8 cellular contexts compared by ENCODE assay signal in the genomic region with DNA sequence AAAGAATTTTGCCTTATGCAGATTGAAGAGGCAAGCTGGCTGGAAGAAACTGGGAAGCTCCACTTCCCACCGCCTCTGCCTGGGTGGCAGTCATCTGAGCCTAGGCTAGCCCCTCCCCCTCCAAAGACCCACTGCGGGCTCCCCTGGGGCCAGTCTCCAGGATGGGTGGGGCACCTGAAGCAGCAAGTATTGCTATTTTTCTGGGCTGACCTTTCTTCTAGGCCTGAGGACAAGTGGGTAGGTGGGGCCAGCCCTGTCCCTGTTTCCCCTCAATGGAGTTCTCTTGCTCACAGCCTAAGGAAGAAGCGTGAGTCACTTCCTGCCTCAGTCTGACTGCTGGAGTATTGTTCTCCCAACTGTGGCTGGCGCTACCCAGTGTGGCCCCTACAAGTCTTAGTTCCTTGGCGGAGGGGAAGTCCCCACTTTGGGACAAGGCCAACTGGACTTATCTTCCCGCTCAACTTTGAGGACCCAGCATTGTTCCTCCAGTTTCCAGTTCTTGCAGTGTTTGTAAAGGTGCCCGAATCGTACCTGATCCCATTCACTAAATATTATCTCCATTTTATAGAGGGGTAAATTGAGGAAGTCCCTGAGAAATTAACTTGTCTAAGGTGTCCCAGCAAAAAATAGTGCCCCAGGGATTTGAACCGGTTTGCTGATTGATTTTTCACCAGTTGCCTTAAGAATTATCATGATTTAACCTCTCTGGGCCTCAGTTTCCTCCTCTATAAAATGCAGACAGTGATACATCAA. TPM values are rescaled to one million over a fixed set of nuclear protein-coding genes. Genes with fewer than 3 reads are reported as not detected.
DNase-seq lines count a peak whose midpoint lies in the region; ATAC-seq and TF ChIP-seq lines count a peak whose summit lies in the region.

No MANE protein-coding gene starts in this region.

- WGBS in heart left ventricle, 4 donors = 37 to 58% (median 45%) methylated on average over 9 of the region's 9 CpGs

- no peaks in the 10 kb centered on the region for H3K9me3 Mint-ChIP-seq in activated naive CD8-positive, alpha-beta T cell treated with anti-CD3 and anti-CD28 coated beads for 36 hours
- no peaks in the 10 kb centered on the region for H3K9me3 Mint-ChIP-seq in progenitor cell of endocrine pancreas (ENCODE audit: low read depth)

- peaks cover 9% of the 10 kb centered on the region for H3K36me3 Mint-ChIP-seq in activated naive CD8-positive, alpha-beta T cell treated with anti-CD3 and anti-CD28 coated beads for 36 hours
- no peaks in the 10 kb centered on the region for H3K36me3 Mint-ChIP-seq in progenitor cell of endocrine pancreas (ENCODE audit: insufficient read depth)

- TF ChIP-seq CTCF in heart left ventricle (IDR thresholded peaks at IDR 0.05) = no peak
- TF ChIP-seq CTCF in progenitor cell of endocrine pancreas (IDR thresholded peaks at IDR 0.05; ENCODE audit: unreplicated experiment) = no peak

- H3K27ac Mint-ChIP-seq in activated naive CD8-positive, alpha-beta T cell treated with anti-CD3 and anti-CD28 coated beads for 36 hours = peak overlapping the region; percentile 86
- peak overlapping the region; percentile 88 for H3K27ac Mint-ChIP-seq in progenitor cell of endocrine pancreas

- intact Hi-C loops in heart left ventricle (cut with DNase I) = loop anchor here in 6 of 10 donors (2.0 to 10.0 kb wide), 7 partner anchors 15 to 162 kb away; a partner anchor contains a TSS

- DNase-seq in HCEC 1CT (peak; percentile 79), NT2/D1 (ENCODE audit: low read depth, low spot score) (peak; percentile 46), heart left ventricle (peak; percentile 83 to 92 (median 87)), progenitor cell of endocrine pancreas (ENCODE audit: low spot score, unreplicated experiment) (no peak), DMS79 treated with DMSO at 0.1 percent for 48 hours (lab: John Stamatoyannopoulos, UW) (no peak)
- DNase-seq in activated naive CD8-positive, alpha-beta T cell treated with anti-CD3 and anti-CD28 coated beads for 36 hours = peak; percentile 56

- H3K27me3 ChIP-seq in NT2/D1 (ENCODE audit: insufficient read depth, insufficient read length) = no peaks in the 10 kb centered on the region
- no peaks in the 10 kb centered on the region for H3K27me3 ChIP-seq in heart left ventricle

- peak overlapping the region; percentile 91 to 100 (median 98) for H3K27ac ChIP-seq in heart left ventricle

- H3K9ac ChIP-seq in NT2/D1 (ENCODE audit: insufficient read length, low read depth) = peak overlapping the region; percentile 76

- H3K4me3 Mint-ChIP-seq in activated naive CD8-positive, alpha-beta T cell treated with anti-CD3 and anti-CD28 coated beads for 36 hours = peak overlapping the region; percentile 81
- H3K4me3 Mint-ChIP-seq in progenitor cell of endocrine pancreas (ENCODE audit: low read depth) = peak overlapping the region; percentile 83

- H3K4me1 ChIP-seq in NT2/D1 (ENCODE audit: insufficient read depth, insufficient read length) (peaks cover 37% of the 10 kb centered on the region), heart left ventricle (peaks cover 16 to 62% (median 46%) of the 10 kb centered on the region in 12 donors)

- H3K4me1 Mint-ChIP-seq in activated naive CD8-positive, alpha-beta T cell treated with anti-CD3 and anti-CD28 coated beads for 36 hours = peaks cover 56% of the 10 kb centered on the region
- peaks cover 69% of the 10 kb centered on the region for H3K4me1 Mint-ChIP-seq in progenitor cell of endocrine pancreas (ENCODE audit: low read depth)

- H3K27me3 Mint-ChIP-seq in activated naive CD8-positive, alpha-beta T cell treated with anti-CD3 and anti-CD28 coated beads for 36 hours = no peaks in the 10 kb centered on the region
- H3K27me3 Mint-ChIP-seq in progenitor cell of endocrine pancreas = peaks cover 7% of the 10 kb centered on the region

- ATAC-seq in heart left ventricle = peak; percentile 80 to 93 (median 86)
- no peak for ATAC-seq in HG02623 (IDR thresholded peaks at IDR 0.05; ENCODE audit: unreplicated experiment)
- no peak for ATAC-seq in HG03039 (IDR thresholded peaks at IDR 0.05; ENCODE audit: unreplicated experiment)

- H3K36me3 ChIP-seq in NT2/D1 (ENCODE audit: insufficient read depth, insufficient read length, low read length) (no peaks in the 10 kb centered on the region), heart left ventricle (no peaks in the 10 kb centered on the region)

- H3K4me3 ChIP-seq in NT2/D1 (ENCODE audit: insufficient read length, low read depth) (no peak overlapping the region), heart left ventricle (peak overlapping the region in 10 of 12 donors; percentile 80 to 96 (median 89))

- no peak for TF ChIP-seq POLR2A in heart left ventricle (IDR thresholded peaks at IDR 0.05)

- H3K9me3 ChIP-seq in NT2/D1 (ENCODE audit: insufficient read depth, low read length) (no peaks in the 10 kb centered on the region), heart left ventricle (no peaks in the 10 kb centered on the region)

RNA-seq across cellular contexts. Expression of a gene that starts 1.4 kb away (rescaled TPM):
- 10 to 100 TPM; 76.9 to 83.7 TPM for total RNA-seq in activated naive CD8-positive, alpha-beta T cell treated with anti-CD3 and anti-CD28 coated beads for 36 hours
- 100 to 1,000 TPM in 2 of 9 donors, 10 to 100 TPM in 7; 38.7 to 122 (median 64.8) TPM for total RNA-seq in heart left ventricle
- 100 to 1,000 TPM in 1 of 2 donors, 10 to 100 TPM in 1; 37.2 to 174 TPM for polyA plus RNA-seq in heart left ventricle
- 64.1 and 64.8 TPM in 2 replicates for total RNA-seq in progenitor cell of endocrine pancreas

RNA-seq across cellular contexts. Expression of a gene that starts 14.5 kb away (rescaled TPM):
- 1 to 10 TPM; 2.1 to 2.5 TPM for total RNA-seq in activated naive CD8-positive, alpha-beta T cell treated with anti-CD3 and anti-CD28 coated beads for 36 hours
- total RNA-seq in heart left ventricle (10 to 100 TPM; 10.7 to 37.5 (median 15.9) TPM), progenitor cell of endocrine pancreas (13.8 and 16.2 TPM in 2 replicates)
- polyA plus RNA-seq in heart left ventricle = 10 to 100 TPM; 15.6 to 16.4 TPM

RNA-seq across cellular contexts. Expression of a gene that starts 33.3 kb away (rescaled TPM):
- 10 to 100 TPM; 69.1 to 74.1 TPM for total RNA-seq in activated naive CD8-positive, alpha-beta T cell treated with anti-CD3 and anti-CD28 coated beads for 36 hours
- total RNA-seq in heart left ventricle (100 to 1,000 TPM in 3 of 9 donors, 10 to 100 TPM in 6; 62.2 to 145 (median 89.0) TPM), progenitor cell of endocrine pancreas (111 and 117 TPM in 2 replicates)
- 10 to 100 TPM; 38.7 to 42.3 TPM for polyA plus RNA-seq in heart left ventricle

Comparison
In these comparisons a context has a peak if more than half of its experiments do, and no peak if none do; other contexts are left out.
1. DNase-seq: peak in HCEC 1CT (single experiment), NT2/D1 (single experiment), activated naive CD8-positive, alpha-beta T cell treated with anti-CD3 and anti-CD28 coated beads for 36 hours (single experiment) and heart left ventricle (5 of 5); none in progenitor cell of endocrine pancreas (single experiment) and DMS79 treated with DMSO at 0.1 percent for 48 hours (single experiment).
2. ATAC-seq: peak in heart left ventricle (4 of 4); none in HG02623 (single experiment) and HG03039 (single experiment).